In the genomic region with DNA sequence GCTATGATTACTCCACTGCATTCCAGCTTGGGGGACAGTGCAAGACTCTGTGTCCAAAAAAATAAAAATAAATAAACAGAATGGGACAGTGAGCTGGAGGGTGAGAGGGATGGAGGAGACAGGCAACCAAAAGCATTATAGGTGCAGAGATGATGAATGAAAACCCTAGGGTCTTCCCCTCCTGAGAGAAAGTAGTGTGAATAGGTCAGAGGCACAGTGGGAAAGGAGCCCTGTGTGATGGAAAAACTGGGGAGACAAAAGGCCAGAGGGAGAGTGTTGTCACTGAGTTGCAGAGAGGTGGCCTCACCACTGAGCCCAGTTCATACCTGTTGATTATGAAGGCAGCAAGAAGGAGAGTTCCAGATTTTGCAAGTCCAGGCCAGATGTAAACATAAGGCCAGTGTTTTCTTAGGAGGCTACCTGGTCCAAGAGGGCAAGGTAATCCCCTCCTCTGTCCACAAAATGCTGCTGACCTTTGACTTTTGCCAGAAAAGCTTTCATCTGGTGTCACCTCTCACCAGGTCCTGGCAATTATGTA, we compare ENCODE assay signal across 1 cellular context.
TF ChIP-seq lines count a peak whose summit lies in the region.

No MANE protein-coding gene starts in this region.

TF ChIP-seq in HepG2, 621 proteins besides CTCF, POLR2A, EP300 and RAD21 (continued from another document and continues in another):
- TF ChIP-seq ARNTL (CRISPR knock-in tag; IDR thresholded peaks at IDR 0.05) (0 out of 2 replicates have a peak, but pooled peaks have one; percentile 26), ZNF317 (CRISPR knock-in tag; IDR thresholded peaks at IDR 0.05) (no peak), TEAD2 (CRISPR knock-in tag; IDR thresholded peaks at IDR 0.05) (no peak), HNRNPH1 (optimal IDR thresholded peaks at IDR 0.05; ENCODE audit: low read depth, low read length) (no peak), MXI1 (IDR thresholded peaks at IDR 0.05; ENCODE audit: borderline replicate concordance, low read depth, low read length) (no peak), CBX1 (IDR thresholded peaks at IDR 0.05; ENCODE audit: low read depth) (no peak), NR2F2 (IDR thresholded peaks at IDR 0.05; ENCODE audit: borderline replicate concordance, low read depth) (peak; percentile 99), MED13 (CRISPR knock-in tag; IDR thresholded peaks at IDR 0.05) (peak; percentile 71), DNMT1 (CRISPR knock-in tag; IDR thresholded peaks at IDR 0.05) (no peak), ZNF678 (CRISPR knock-in tag; IDR thresholded peaks at IDR 0.05) (peak; percentile 52; the same call in 1 of the 2 replicates), ZFYVE20 (CRISPR knock-in tag; IDR thresholded peaks at IDR 0.05; ENCODE audit: borderline replicate concordance, low read depth) (no peak), ZBTB7B (CRISPR knock-in tag; IDR thresholded peaks at IDR 0.05) (0 out of 2 replicates have a peak, but pooled peaks have one; percentile 28), RARA (CRISPR knock-in tag; IDR thresholded peaks at IDR 0.05) (peak; percentile 86), HMG20B (CRISPR knock-in tag; conservative IDR thresholded peaks at IDR 0.05) (peak; percentile 87), ZBTB21 (CRISPR knock-in tag; IDR thresholded peaks at IDR 0.05) (no peak), THYN1 (CRISPR knock-in tag; IDR thresholded peaks at IDR 0.05; ENCODE audit: borderline replicate concordance, low read depth) (no peak), MTF2 (CRISPR knock-in tag; IDR thresholded peaks at IDR 0.05; ENCODE audit: borderline replicate concordance) (no peak), ZNF510 (CRISPR knock-in tag; IDR thresholded peaks at IDR 0.05; ENCODE audit: low read depth) (no peak), HNRNPLL (IDR thresholded peaks at IDR 0.05; ENCODE audit: low read depth, low read length, poor library complexity, severe bottlenecking) (no peak), ZNF569 (CRISPR knock-in tag; IDR thresholded peaks at IDR 0.05; ENCODE audit: borderline replicate concordance) (no peak), HOXD1 (CRISPR knock-in tag; IDR thresholded peaks at IDR 0.05) (0 out of 2 replicates have a peak, but pooled peaks have one; percentile 36), ZNF34 (CRISPR knock-in tag; IDR thresholded peaks at IDR 0.05; ENCODE audit: borderline replicate concordance) (no peak), ZNF296 (CRISPR knock-in tag; conservative IDR thresholded peaks at IDR 0.05) (no peak), GFI1 (CRISPR knock-in tag; IDR thresholded peaks at IDR 0.05; ENCODE audit: borderline replicate concordance) (peak; percentile 94), PITX1 (CRISPR knock-in tag; IDR thresholded peaks at IDR 0.05) (peak; percentile 68), RFX1 (IDR thresholded peaks at IDR 0.05) (no peak), EED (CRISPR knock-in tag; IDR thresholded peaks at IDR 0.05) (no peak), KLF12 (CRISPR knock-in tag; IDR thresholded peaks at IDR 0.05; ENCODE audit: borderline replicate concordance) (no peak), RFX5 (IDR thresholded peaks at IDR 0.05; ENCODE audit: low read depth, low read length) (no peak), ZFP36L1 (CRISPR knock-in tag; IDR thresholded peaks at IDR 0.05) (no peak), XRCC5 (optimal IDR thresholded peaks at IDR 0.05; ENCODE audit: low read length) (no peak)
- TF ChIP-seq, protein P1, sequence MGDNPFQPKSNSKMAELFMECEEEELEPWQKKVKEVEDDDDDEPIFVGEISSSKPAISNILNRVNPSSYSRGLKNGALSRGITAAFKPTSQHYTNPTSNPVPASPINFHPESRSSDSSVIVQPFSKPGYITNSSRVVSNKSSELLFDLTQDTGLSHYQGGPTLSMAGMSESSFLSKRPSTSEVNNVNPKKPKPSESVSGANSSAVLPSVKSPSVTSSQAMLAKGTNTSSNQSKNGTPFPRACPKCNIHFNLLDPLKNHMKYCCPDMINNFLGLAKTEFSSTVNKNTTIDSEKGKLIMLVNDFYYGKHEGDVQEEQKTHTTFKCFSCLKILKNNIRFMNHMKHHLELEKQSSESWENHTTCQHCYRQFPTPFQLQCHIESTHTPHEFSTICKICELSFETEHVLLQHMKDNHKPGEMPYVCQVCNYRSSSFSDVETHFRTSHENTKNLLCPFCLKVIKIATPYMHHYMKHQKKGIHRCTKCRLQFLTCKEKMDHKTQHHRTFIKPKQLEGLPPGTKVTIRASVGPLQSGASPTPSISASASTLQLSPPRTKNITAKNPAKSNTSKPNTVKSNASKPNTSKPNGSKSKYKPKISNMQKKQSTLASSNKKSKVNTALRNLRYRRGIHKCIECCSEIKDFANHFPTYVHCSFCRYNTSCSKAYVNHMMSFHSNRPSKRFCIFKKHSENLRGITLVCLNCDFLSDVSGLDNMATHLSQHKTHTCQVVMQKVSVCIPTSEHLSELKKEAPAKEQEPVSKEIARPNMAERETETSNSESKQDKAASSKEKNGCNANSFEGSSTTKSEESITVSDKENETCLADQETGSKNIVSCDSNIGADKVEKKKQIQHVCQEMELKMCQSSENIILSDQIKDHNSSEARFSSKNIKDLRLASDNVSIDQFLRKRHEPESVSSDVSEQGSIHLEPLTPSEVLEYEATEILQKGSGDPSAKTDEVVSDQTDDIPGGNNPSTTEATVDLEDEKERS (CRISPR knock-in tag; IDR thresholded peaks at IDR 0.05) = no peak
- TF ChIP-seq, protein P2, sequence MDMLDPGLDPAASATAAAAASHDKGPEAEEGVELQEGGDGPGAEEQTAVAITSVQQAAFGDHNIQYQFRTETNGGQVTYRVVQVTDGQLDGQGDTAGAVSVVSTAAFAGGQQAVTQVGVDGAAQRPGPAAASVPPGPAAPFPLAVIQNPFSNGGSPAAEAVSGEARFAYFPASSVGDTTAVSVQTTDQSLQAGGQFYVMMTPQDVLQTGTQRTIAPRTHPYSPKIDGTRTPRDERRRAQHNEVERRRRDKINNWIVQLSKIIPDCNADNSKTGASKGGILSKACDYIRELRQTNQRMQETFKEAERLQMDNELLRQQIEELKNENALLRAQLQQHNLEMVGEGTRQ (IDR thresholded peaks at IDR 0.05; ENCODE audit: low read depth, low read length) = no peak
- TF ChIP-seq, protein P2 (CRISPR knock-in tag; IDR thresholded peaks at IDR 0.05; ENCODE audit: borderline replicate concordance) = no peak
- TF ChIP-seq, protein P3, sequence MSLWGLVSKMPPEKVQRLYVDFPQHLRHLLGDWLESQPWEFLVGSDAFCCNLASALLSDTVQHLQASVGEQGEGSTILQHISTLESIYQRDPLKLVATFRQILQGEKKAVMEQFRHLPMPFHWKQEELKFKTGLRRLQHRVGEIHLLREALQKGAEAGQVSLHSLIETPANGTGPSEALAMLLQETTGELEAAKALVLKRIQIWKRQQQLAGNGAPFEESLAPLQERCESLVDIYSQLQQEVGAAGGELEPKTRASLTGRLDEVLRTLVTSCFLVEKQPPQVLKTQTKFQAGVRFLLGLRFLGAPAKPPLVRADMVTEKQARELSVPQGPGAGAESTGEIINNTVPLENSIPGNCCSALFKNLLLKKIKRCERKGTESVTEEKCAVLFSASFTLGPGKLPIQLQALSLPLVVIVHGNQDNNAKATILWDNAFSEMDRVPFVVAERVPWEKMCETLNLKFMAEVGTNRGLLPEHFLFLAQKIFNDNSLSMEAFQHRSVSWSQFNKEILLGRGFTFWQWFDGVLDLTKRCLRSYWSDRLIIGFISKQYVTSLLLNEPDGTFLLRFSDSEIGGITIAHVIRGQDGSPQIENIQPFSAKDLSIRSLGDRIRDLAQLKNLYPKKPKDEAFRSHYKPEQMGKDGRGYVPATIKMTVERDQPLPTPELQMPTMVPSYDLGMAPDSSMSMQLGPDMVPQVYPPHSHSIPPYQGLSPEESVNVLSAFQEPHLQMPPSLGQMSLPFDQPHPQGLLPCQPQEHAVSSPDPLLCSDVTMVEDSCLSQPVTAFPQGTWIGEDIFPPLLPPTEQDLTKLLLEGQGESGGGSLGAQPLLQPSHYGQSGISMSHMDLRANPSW (CRISPR knock-in tag; IDR thresholded peaks at IDR 0.05; ENCODE audit: borderline replicate concordance) = peak; percentile 84; the same call in 1 of the 2 replicates
- TF ChIP-seq, protein P4, sequence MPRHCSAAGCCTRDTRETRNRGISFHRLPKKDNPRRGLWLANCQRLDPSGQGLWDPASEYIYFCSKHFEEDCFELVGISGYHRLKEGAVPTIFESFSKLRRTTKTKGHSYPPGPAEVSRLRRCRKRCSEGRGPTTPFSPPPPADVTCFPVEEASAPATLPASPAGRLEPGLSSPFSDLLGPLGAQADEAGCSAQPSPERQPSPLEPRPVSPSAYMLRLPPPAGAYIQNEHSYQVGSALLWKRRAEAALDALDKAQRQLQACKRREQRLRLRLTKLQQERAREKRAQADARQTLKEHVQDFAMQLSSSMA (CRISPR knock-in tag; IDR thresholded peaks at IDR 0.05) = peak; percentile 68
- TF ChIP-seq, protein P5, sequence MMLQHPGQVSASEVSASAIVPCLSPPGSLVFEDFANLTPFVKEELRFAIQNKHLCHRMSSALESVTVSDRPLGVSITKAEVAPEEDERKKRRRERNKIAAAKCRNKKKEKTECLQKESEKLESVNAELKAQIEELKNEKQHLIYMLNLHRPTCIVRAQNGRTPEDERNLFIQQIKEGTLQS (CRISPR knock-in tag; IDR thresholded peaks at IDR 0.05) = peak; percentile 64
- TF ChIP-seq, protein P6, sequence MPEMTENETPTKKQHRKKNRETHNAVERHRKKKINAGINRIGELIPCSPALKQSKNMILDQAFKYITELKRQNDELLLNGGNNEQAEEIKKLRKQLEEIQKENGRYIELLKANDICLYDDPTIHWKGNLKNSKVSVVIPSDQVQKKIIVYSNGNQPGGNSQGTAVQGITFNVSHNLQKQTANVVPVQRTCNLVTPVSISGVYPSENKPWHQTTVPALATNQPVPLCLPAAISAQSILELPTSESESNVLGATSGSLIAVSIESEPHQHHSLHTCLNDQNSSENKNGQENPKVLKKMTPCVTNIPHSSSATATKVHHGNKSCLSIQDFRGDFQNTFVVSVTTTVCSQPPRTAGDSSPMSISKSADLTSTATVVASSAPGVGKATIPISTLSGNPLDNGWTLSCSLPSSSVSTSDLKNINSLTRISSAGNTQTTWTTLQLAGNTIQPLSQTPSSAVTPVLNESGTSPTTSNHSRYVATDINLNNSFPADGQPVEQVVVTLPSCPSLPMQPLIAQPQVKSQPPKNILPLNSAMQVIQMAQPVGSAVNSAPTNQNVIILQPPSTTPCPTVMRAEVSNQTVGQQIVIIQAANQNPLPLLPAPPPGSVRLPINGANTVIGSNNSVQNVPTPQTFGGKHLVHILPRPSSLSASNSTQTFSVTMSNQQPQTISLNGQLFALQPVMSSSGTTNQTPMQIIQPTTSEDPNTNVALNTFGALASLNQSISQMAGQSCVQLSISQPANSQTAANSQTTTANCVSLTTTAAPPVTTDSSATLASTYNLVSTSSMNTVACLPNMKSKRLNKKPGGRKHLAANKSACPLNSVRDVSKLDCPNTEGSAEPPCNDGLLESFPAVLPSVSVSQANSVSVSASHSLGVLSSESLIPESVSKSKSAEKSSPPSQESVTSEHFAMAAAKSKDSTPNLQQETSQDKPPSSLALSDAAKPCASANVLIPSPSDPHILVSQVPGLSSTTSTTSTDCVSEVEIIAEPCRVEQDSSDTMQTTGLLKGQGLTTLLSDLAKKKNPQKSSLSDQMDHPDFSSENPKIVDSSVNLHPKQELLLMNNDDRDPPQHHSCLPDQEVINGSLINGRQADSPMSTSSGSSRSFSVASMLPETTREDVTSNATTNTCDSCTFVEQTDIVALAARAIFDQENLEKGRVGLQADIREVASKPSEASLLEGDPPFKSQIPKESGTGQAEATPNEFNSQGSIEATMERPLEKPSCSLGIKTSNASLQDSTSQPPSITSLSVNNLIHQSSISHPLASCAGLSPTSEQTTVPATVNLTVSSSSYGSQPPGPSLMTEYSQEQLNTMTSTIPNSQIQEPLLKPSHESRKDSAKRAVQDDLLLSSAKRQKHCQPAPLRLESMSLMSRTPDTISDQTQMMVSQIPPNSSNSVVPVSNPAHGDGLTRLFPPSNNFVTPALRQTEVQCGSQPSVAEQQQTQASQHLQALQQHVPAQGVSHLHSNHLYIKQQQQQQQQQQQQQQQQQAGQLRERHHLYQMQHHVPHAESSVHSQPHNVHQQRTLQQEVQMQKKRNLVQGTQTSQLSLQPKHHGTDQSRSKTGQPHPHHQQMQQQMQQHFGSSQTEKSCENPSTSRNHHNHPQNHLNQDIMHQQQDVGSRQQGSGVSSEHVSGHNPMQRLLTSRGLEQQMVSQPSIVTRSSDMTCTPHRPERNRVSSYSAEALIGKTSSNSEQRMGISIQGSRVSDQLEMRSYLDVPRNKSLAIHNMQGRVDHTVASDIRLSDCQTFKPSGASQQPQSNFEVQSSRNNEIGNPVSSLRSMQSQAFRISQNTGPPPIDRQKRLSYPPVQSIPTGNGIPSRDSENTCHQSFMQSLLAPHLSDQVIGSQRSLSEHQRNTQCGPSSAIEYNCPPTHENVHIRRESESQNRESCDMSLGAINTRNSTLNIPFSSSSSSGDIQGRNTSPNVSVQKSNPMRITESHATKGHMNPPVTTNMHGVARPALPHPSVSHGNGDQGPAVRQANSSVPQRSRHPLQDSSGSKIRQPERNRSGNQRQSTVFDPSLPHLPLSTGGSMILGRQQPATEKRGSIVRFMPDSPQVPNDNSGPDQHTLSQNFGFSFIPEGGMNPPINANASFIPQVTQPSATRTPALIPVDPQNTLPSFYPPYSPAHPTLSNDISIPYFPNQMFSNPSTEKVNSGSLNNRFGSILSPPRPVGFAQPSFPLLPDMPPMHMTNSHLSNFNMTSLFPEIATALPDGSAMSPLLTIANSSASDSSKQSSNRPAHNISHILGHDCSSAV (CRISPR knock-in tag; IDR thresholded peaks at IDR 0.05; ENCODE audit: borderline replicate concordance) = no peak
- TF ChIP-seq, protein P7, sequence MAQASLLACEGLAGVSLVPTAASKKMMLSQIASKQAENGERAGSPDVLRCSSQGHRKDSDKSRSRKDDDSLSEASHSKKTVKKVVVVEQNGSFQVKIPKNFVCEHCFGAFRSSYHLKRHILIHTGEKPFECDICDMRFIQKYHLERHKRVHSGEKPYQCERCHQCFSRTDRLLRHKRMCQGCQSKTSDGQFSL (CRISPR knock-in tag; IDR thresholded peaks at IDR 0.05) = 0 out of 2 replicates have a peak, but pooled peaks have one; percentile 44
- TF ChIP-seq, protein P8, sequence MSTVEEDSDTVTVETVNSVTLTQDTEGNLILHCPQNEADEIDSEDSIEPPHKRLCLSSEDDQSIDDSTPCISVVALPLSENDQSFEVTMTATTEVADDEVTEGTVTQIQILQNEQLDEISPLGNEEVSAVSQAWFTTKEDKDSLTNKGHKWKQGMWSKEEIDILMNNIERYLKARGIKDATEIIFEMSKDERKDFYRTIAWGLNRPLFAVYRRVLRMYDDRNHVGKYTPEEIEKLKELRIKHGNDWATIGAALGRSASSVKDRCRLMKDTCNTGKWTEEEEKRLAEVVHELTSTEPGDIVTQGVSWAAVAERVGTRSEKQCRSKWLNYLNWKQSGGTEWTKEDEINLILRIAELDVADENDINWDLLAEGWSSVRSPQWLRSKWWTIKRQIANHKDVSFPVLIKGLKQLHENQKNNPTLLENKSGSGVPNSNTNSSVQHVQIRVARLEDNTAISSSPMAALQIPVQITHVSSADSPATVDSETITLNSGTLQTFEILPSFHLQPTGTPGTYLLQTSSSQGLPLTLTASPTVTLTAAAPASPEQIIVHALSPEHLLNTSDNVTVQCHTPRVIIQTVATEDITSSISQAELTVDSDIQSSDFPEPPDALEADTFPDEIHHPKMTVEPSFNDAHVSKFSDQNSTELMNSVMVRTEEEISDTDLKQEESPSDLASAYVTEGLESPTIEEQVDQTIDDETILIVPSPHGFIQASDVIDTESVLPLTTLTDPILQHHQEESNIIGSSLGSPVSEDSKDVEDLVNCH (CRISPR knock-in tag; IDR thresholded peaks at IDR 0.05) = no peak
